Comparison of ENCODE assay signal across 15 cellular contexts in genomic region chr17:57536789-57537523, GRCh38.
A peak's percentile ranks its signal among the peaks of the same experiment; 100 is the strongest.
DNase-seq lines count a peak whose midpoint lies in the region; ATAC-seq, FAIRE-seq and TF ChIP-seq lines count a peak whose summit lies in the region.
"Had no signal": no experiment of that assay in that cellular context is flagged by ENCODE, and none has a peak within 500 bp of the region (broad histone marks: within the 10 kb centered on the region; RNA-seq: fewer than 3 reads in every experiment).

No MANE protein-coding gene starts in this region.

- no peak for TF ChIP-seq POLR2A in GM12878 (IDR thresholded peaks at IDR 0.05; ENCODE audit: low read depth, low read length)

- peak overlapping the region in 3 of 4 donors; percentile 35 to 81 (median 73) for H3K4me3 Mint-ChIP-seq in CD4-positive, CD25-positive, alpha-beta regulatory T cell
- H3K4me3 Mint-ChIP-seq in natural killer cell treated with Interleukin-12 subunit alpha and Interleukin-12 subunit beta and Interleukin-15 and Interleukin-18, amount 100 ng/mL, for 72 hours = peak overlapping the region; percentile 49

- peaks cover 6 to 48% (median 30%) of the 10 kb centered on the region in 4 donors for H3K4me1 Mint-ChIP-seq in CD4-positive, CD25-positive, alpha-beta regulatory T cell
- H3K4me1 Mint-ChIP-seq in natural killer cell treated with Interleukin-12 subunit alpha and Interleukin-12 subunit beta and Interleukin-15 and Interleukin-18, amount 100 ng/mL, for 72 hours (ENCODE audit: low read depth in 2 of 2) = peaks cover 13 to 22% of the 10 kb centered on the region in 2 donors

- H3K27ac Mint-ChIP-seq in CD4-positive, CD25-positive, alpha-beta regulatory T cell = peak overlapping the region in 2 of 3 donors; percentile 75 to 90
- peak overlapping the region; percentile 29 to 37 for H3K27ac Mint-ChIP-seq in natural killer cell treated with Interleukin-12 subunit alpha and Interleukin-12 subunit beta and Interleukin-15 and Interleukin-18, amount 100 ng/mL, for 72 hours

- BruUV-seq in GM12878 (replicated peaks; lab: Mats Ljungman, UMichigan) = no TSS peak

- in situ Hi-C loops in GM12878 (cut with MboI) = no loop called here

- H3K27me3 Mint-ChIP-seq in CD4-positive, CD25-positive, alpha-beta regulatory T cell = no peaks in the 10 kb centered on the region
- no peaks in the 10 kb centered on the region for H3K27me3 Mint-ChIP-seq in natural killer cell treated with Interleukin-12 subunit alpha and Interleukin-12 subunit beta and Interleukin-15 and Interleukin-18, amount 100 ng/mL, for 72 hours

- no peak for TF ChIP-seq CTCF in GM12878 (IDR thresholded peaks at IDR 0.05 in 2 of 3, conservative IDR thresholded peaks at IDR 0.05 in 1 of 3; ENCODE audit: control insufficient read depth in 2 of 3, extremely low read depth in 1 of 3, insufficient read depth in 1 of 3, low read depth in 3 of 3, low read length in 3 of 3)

- intact Hi-C loops in GM12878 (cut with micrococcal nuclease; ENCODE audit: unreplicated experiment) = no loop called here

- POLR2A ChIA-PET in GM12878 (lab: Charles Lee) = interaction anchor here (1.4 kb wide), 1 partner anchor 11 kb away, joined by 6 read pairs; no protein-coding TSS in a partner anchor

- H3K9me3 ChIP-seq in CD4-positive, CD25-positive, alpha-beta regulatory T cell (ENCODE audit: control insufficient read depth in 2 of 2, low read length in 2 of 2) = no peaks in the 10 kb centered on the region
- H3K9me3 ChIP-seq in Karpas-422 (ENCODE audit: low read length) (no peaks in the 10 kb centered on the region), GM12878 (replicated peaks; ENCODE audit: control insufficient read depth, insufficient read depth, low read length) (no peaks in the 10 kb centered on the region)
- H3K9me3 ChIP-seq: thoracic aorta had no signal

- peaks cover 78% of the 10 kb centered on the region for H3K79me2 ChIP-seq in Karpas-422 (ENCODE audit: low read length)
- H3K79me2 ChIP-seq in GM12878 (ENCODE audit: control insufficient read depth, insufficient read depth, low read length) = no peaks in the 10 kb centered on the region; the same call in none of the 2 replicates

- H3K9me2 ChIP-seq in Karpas-422 (replicated peaks; ENCODE audit: insufficient read depth, low read length) = no peaks in the 10 kb centered on the region

- WGBS in GM12878 (ENCODE audit: insufficient coverage, insufficient replicate concordance, low lambda C conversion rate, missing lambda C conversion rate) = 83% methylated on average over 10 of the region's 10 CpGs

- no peaks in the 10 kb centered on the region for H3K9me3 Mint-ChIP-seq in CD4-positive, CD25-positive, alpha-beta regulatory T cell
- H3K9me3 Mint-ChIP-seq in natural killer cell treated with Interleukin-12 subunit alpha and Interleukin-12 subunit beta and Interleukin-15 and Interleukin-18, amount 100 ng/mL, for 72 hours = no peaks in the 10 kb centered on the region

- SMC1A ChIA-PET in GM12878 (lab: Charles Lee; ENCODE audit: uncharacterized antibody, unreplicated experiment) = interaction anchor here (0.7 to 6.5 kb wide), 8 partner anchors 10 to 293 kb away, joined by 3 to 34 read pairs (median 5); no protein-coding TSS in a partner anchor

- no peaks in the 10 kb centered on the region for H4K20me1 ChIP-seq in Karpas-422 (ENCODE audit: insufficient read depth, low read depth, low read length)
- H4K20me1 ChIP-seq in GM12878 (ENCODE audit: control insufficient read depth, insufficient read depth) = no peaks in the 10 kb centered on the region

- peak overlapping the region; percentile 70 for H3K4me3 ChIP-seq in CD4-positive, CD25-positive, alpha-beta regulatory T cell (ENCODE audit: low read depth, low read length)
- H3K4me3 ChIP-seq in Karpas-422 (ENCODE audit: low read length) = no peak overlapping the region
- no peak overlapping the region for H3K4me3 ChIP-seq in GM12878
- H3K4me3 ChIP-seq: thoracic aorta had no signal

- peaks cover 13% of the 10 kb centered on the region for H3K4me1 ChIP-seq in CD4-positive, CD25-positive, alpha-beta regulatory T cell (ENCODE audit: control insufficient read depth, insufficient read depth, low read length, poor library complexity, severe bottlenecking)
- H3K4me1 ChIP-seq in Karpas-422 (ENCODE audit: low read length) (peaks cover 63% of the 10 kb centered on the region), GM12878 (ENCODE audit: control insufficient read depth, insufficient read depth, low read length) (peaks cover 52% of the 10 kb centered on the region)

- H2AFZ ChIP-seq in Karpas-422 (ENCODE audit: low read length) = no peak overlapping the region
- no peak overlapping the region; the same call in 1 of the 2 replicates for H2AFZ ChIP-seq in GM12878 (ENCODE audit: control insufficient read depth, low read depth, low read length)

- ATAC-seq in CD4-positive, CD25-positive, alpha-beta regulatory T cell (ENCODE audit: low read depth in 2 of 2) = no peak
- ATAC-seq in GM12878 (no peak), left lobe of liver (no peak), GM19023 (IDR thresholded peaks at IDR 0.05; ENCODE audit: unreplicated experiment) (no peak)
- ATAC-seq in natural killer cell treated with Interleukin-12 subunit alpha and Interleukin-12 subunit beta and Interleukin-15 and Interleukin-18, amount 100 ng/mL, for 72 hours = no peak

- peaks cover 17% of the 10 kb centered on the region for H3K36me3 Mint-ChIP-seq in CD4-positive, CD25-positive, alpha-beta regulatory T cell
- H3K36me3 Mint-ChIP-seq in natural killer cell treated with Interleukin-12 subunit alpha and Interleukin-12 subunit beta and Interleukin-15 and Interleukin-18, amount 100 ng/mL, for 72 hours = no peaks in the 10 kb centered on the region

- H3K27me3 ChIP-seq in CD4-positive, CD25-positive, alpha-beta regulatory T cell (ENCODE audit: control insufficient read depth, insufficient read depth, low read length) = no peaks in the 10 kb centered on the region
- no peaks in the 10 kb centered on the region for H3K27me3 ChIP-seq in Karpas-422 (ENCODE audit: low read length)
- H3K27me3 ChIP-seq in GM12878 (replicated peaks in 1 of 2; ENCODE audit: control insufficient read depth in 2 of 2, insufficient read depth in 2 of 2, low read length in 1 of 2) = no peaks in the 10 kb centered on the region

- FAIRE-seq in GM12878 (lab: Jason Lieb, UNC) = no peak
- FAIRE-seq: frontal cortex, small intestine had no signal

- RAD21 ChIA-PET in GM12878 (lab: Charles Lee; ENCODE audit: unreplicated experiment) = interaction anchor here (0.6 to 1.3 kb wide), 4 partner anchors 11 to 200 kb away, joined by 3 read pairs; no protein-coding TSS in a partner anchor

- no peak overlapping the region for H3K27ac ChIP-seq in CD4-positive, CD25-positive, alpha-beta regulatory T cell (ENCODE audit: insufficient read depth, low read length, poor library complexity, severe bottlenecking)
- H3K27ac ChIP-seq in Karpas-422 (ENCODE audit: low read length) (peak overlapping the region; percentile 58), GM12878 (ENCODE audit: control insufficient read depth, insufficient read depth) (peak overlapping the region; percentile 68)
- H3K27ac ChIP-seq: thoracic aorta had no signal

- H3K4me2 ChIP-seq in Karpas-422 (ENCODE audit: low read depth, low read length, poor library complexity, severe bottlenecking) (no peak overlapping the region), GM12878 (ENCODE audit: control insufficient read depth, insufficient read depth) (peak overlapping the region; percentile 71; the same call in 1 of the 2 replicates)

- no peaks in the 10 kb centered on the region for H3K36me3 ChIP-seq in CD4-positive, CD25-positive, alpha-beta regulatory T cell (ENCODE audit: control insufficient read depth, insufficient read depth, low read length)
- H3K36me3 ChIP-seq in Karpas-422 (ENCODE audit: insufficient read depth, low read length) (no peaks in the 10 kb centered on the region), GM12878 (ENCODE audit: control insufficient read depth in 2 of 2, insufficient read depth in 2 of 2, low read length in 1 of 2) (peaks cover 0 to 17% of the 10 kb centered on the region in 2 experiments)
- H3K36me3 ChIP-seq: thoracic aorta had no signal

- H3K9ac ChIP-seq in Karpas-422 (ENCODE audit: low read length) (no peak overlapping the region), GM12878 (ENCODE audit: control insufficient read depth, insufficient read depth, low read length) (0 out of 2 replicates have a peak overlapping the region, but pooled peaks have one; percentile 54)

- CTCF ChIA-PET in GM12878 (lab: Yijun Ruan, JAX) = interaction anchor here (1.1 to 2.9 kb wide), 4 partner anchors 9 to 293 kb away, joined by 3 to 17 read pairs (median 5); no protein-coding TSS in a partner anchor

- no peak for TF ChIP-seq RAD21 in GM12878 (IDR thresholded peaks at IDR 0.05; ENCODE audit: insufficient read depth, low read depth, low read length)

- no peak for DNase-seq in CD4-positive, CD25-positive, alpha-beta regulatory T cell
- no peak for DNase-seq in Karpas-422
- no peak for DNase-seq in GM12878 (ENCODE audit: low read depth, low spot score)
- no peak for DNase-seq in natural killer cell treated with Interleukin-12 subunit alpha and Interleukin-12 subunit beta and Interleukin-15 and Interleukin-18, amount 100 ng/mL, for 72 hours (ENCODE audit: low spot score)
- no peak for DNase-seq in EL
- no peak for DNase-seq in left lobe of liver (ENCODE audit: low spot score)
- DNase-seq: amniotic stem cell; effector CD4-positive, alpha-beta T cell; MV-4-11; NCI-H2227 treated with DMSO at 0.1 percent for 48 hours; OCI-M1; small intestine had no signal

- no peak for TF ChIP-seq EP300 in GM12878 (IDR thresholded peaks at IDR 0.05; ENCODE audit: borderline replicate concordance in 1 of 2, control insufficient read depth in 1 of 2, low read depth in 2 of 2, low read length in 2 of 2)

TF ChIP-seq in GM12878, 131 proteins besides CTCF, POLR2A, EP300 and RAD21:
- TF ChIP-seq SUPT20H (IDR thresholded peaks at IDR 0.05; ENCODE audit: borderline replicate concordance, control insufficient read depth, low read depth, low read length) = no peak
- TF ChIP-seq ZZZ3 (IDR thresholded peaks at IDR 0.05; ENCODE audit: control insufficient read depth, insufficient read length, low read depth) = no peak
- TF ChIP-seq ASH2L (IDR thresholded peaks at IDR 0.05; ENCODE audit: borderline replicate concordance, low read depth) = no peak
TF ChIP-seq in GM12878: peak in this region for 0.
